In the genomic region with DNA sequence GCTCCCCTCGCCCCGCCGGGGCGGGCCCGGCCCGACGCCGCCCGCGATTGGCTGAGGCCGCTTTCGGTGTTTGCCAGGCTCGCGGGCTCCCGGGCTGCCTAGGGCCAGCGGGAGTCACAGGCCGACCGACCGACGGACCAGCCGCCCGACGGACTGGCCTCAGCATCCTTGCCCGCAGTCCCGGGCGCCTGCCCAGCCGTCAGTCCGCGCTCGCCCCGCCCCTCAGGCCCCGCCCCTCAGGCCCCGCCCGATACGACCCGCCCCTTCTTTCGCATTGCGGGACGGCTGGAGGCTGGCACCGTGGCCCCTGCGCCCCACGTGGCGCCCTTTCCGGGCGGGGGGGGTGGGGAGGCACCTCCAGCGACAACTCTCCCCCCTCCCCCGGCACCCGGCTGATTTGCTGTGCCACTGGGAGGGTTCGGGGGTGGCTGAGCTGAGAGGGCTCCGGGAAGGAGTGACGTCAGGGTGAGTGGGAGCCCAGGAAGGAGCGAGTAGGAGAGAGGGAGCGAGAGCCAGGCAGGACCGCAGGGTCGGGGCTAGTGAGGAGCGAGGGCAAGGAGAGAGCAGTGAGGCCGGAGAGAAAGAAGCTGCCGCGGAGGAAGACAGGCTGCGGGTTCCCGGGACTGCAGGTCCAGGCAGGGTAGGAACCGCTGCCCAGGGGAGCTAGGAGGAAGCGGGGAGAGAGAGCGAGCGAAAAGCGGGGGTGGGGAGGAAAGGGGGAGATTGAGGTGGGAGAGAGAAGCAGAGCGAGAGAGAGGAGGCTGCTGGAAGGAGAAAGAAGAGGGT, we compare ENCODE assay signal across 1 cellular context.
TF ChIP-seq lines count a peak whose summit lies in the region.

A gene with protein sequence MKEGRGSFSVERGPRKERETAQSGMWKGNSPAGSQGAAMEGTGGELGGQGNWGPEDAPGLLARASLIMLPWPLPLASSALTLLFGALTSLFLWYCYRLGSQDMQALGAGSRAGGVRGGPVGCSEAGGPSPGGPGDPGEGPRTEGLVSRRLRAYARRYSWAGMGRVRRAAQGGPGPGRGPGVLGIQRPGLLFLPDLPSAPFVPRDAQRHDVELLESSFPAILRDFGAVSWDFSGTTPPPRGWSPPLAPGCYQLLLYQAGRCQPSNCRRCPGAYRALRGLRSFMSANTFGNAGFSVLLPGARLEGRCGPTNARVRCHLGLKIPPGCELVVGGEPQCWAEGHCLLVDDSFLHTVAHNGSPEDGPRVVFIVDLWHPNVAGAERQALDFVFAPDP (plus strand): TSS at position 387 of the 786 bp plus-strand sequence. CDS start 484 bp downstream, outside the sequence.

TF ChIP-seq in A549, 52 proteins besides CTCF, POLR2A, EP300 and RAD21 (continued from another document):
- TF ChIP-seq, protein P1, sequence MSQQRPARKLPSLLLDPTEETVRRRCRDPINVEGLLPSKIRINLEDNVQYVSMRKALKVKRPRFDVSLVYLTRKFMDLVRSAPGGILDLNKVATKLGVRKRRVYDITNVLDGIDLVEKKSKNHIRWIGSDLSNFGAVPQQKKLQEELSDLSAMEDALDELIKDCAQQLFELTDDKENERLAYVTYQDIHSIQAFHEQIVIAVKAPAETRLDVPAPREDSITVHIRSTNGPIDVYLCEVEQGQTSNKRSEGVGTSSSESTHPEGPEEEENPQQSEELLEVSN (IDR thresholded peaks at IDR 0.05; ENCODE audit: borderline replicate concordance, low read depth), result no peak
- no peak for TF ChIP-seq NFE2L2 (conservative IDR thresholded peaks at IDR 0.05; ENCODE audit: low read length)
- TF ChIP-seq ZC3H11A (IDR thresholded peaks at IDR 0.05), result no peak
- TF ChIP-seq, protein P2, sequence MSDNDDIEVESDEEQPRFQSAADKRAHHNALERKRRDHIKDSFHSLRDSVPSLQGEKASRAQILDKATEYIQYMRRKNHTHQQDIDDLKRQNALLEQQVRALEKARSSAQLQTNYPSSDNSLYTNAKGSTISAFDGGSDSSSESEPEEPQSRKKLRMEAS (IDR thresholded peaks at IDR 0.05), result peak; percentile 84
- TF ChIP-seq TFCP2L1 (CRISPR knock-in tag; IDR thresholded peaks at IDR 0.05), result peak; percentile 71; the same call in 1 of the 2 replicates
- no peak for TF ChIP-seq EHF (CRISPR knock-in tag; IDR thresholded peaks at IDR 0.05)
- no peak for TF ChIP-seq SREBF2 (IDR thresholded peaks at IDR 0.05)
- TF ChIP-seq, protein P3, sequence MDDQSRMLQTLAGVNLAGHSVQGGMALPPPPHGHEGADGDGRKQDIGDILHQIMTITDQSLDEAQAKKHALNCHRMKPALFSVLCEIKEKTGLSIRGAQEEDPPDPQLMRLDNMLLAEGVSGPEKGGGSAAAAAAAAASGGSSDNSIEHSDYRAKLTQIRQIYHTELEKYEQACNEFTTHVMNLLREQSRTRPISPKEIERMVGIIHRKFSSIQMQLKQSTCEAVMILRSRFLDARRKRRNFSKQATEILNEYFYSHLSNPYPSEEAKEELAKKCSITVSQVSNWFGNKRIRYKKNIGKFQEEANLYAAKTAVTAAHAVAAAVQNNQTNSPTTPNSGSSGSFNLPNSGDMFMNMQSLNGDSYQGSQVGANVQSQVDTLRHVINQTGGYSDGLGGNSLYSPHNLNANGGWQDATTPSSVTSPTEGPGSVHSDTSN (IDR thresholded peaks at IDR 0.05), result no peak
- TF ChIP-seq HOXB13 (CRISPR knock-in tag; IDR thresholded peaks at IDR 0.05; ENCODE audit: low read depth), result no peak; the same call in 1 of the 2 replicates
- TF ChIP-seq, protein P4, sequence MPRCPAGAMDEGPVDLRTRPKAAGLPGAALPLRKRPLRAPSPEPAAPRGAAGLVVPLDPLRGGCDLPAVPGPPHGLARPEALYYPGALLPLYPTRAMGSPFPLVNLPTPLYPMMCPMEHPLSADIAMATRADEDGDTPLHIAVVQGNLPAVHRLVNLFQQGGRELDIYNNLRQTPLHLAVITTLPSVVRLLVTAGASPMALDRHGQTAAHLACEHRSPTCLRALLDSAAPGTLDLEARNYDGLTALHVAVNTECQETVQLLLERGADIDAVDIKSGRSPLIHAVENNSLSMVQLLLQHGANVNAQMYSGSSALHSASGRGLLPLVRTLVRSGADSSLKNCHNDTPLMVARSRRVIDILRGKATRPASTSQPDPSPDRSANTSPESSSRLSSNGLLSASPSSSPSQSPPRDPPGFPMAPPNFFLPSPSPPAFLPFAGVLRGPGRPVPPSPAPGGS (IDR thresholded peaks at IDR 0.05), result no peak
- TF ChIP-seq FOSB (CRISPR knock-in tag; IDR thresholded peaks at IDR 0.05), result no peak
- no peak for TF ChIP-seq CHD2 (IDR thresholded peaks at IDR 0.05; ENCODE audit: low read length, partially characterized antibody)
- TF ChIP-seq, protein P5, sequence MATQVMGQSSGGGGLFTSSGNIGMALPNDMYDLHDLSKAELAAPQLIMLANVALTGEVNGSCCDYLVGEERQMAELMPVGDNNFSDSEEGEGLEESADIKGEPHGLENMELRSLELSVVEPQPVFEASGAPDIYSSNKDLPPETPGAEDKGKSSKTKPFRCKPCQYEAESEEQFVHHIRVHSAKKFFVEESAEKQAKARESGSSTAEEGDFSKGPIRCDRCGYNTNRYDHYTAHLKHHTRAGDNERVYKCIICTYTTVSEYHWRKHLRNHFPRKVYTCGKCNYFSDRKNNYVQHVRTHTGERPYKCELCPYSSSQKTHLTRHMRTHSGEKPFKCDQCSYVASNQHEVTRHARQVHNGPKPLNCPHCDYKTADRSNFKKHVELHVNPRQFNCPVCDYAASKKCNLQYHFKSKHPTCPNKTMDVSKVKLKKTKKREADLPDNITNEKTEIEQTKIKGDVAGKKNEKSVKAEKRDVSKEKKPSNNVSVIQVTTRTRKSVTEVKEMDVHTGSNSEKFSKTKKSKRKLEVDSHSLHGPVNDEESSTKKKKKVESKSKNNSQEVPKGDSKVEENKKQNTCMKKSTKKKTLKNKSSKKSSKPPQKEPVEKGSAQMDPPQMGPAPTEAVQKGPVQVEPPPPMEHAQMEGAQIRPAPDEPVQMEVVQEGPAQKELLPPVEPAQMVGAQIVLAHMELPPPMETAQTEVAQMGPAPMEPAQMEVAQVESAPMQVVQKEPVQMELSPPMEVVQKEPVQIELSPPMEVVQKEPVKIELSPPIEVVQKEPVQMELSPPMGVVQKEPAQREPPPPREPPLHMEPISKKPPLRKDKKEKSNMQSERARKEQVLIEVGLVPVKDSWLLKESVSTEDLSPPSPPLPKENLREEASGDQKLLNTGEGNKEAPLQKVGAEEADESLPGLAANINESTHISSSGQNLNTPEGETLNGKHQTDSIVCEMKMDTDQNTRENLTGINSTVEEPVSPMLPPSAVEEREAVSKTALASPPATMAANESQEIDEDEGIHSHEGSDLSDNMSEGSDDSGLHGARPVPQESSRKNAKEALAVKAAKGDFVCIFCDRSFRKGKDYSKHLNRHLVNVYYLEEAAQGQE (IDR thresholded peaks at IDR 0.05), result no peak
- peak; percentile 20; the same call in 1 of the 2 replicates for TF ChIP-seq MYC (IDR thresholded peaks at IDR 0.05; ENCODE audit: borderline replicate concordance, low read length)
- TF ChIP-seq, protein P6, sequence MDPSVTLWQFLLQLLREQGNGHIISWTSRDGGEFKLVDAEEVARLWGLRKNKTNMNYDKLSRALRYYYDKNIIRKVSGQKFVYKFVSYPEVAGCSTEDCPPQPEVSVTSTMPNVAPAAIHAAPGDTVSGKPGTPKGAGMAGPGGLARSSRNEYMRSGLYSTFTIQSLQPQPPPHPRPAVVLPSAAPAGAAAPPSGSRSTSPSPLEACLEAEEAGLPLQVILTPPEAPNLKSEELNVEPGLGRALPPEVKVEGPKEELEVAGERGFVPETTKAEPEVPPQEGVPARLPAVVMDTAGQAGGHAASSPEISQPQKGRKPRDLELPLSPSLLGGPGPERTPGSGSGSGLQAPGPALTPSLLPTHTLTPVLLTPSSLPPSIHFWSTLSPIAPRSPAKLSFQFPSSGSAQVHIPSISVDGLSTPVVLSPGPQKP (IDR thresholded peaks at IDR 0.05; ENCODE audit: low read depth, low read length), result no peak
- no peak for TF ChIP-seq RNF2 (IDR thresholded peaks at IDR 0.05; ENCODE audit: borderline replicate concordance, low read depth)
TF ChIP-seq in A549: peak in this region for 6.
